ENCODE assay signal across 1 cellular context in the genomic region with DNA sequence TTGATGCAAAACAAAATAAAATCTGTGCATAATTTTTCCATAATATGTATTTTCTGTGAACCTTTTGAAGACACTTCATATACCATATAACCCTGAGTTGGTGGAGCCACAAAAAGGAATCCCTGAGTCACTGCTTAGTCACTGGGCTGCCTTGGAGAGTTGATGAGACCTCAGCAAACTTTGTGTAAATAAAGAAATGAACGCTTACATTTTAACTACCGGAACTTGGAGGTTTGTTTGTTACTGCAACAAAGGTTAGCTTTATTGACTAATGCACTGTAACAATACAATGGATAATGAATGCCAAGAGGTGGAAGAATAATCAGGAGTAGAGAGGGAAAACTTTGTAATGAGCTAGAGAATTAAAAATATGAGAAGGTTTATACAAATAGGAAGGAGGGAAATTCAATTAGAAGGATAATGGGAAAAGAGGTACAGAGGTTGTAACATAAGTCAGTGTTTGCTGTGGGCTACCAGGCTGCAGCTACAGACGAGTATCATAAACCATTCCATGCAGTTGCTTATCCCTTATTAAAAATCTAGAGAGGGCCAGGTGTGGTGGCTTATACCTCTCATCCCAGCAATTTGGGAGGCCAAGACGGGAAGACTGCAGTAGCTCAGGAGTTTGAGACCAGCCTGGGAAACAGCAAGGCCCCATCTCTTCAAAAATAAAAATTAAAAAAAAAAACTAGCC.
TF ChIP-seq lines count a peak whose summit lies in the region.

No MANE protein-coding gene starts in this region.

TF ChIP-seq in HepG2, 621 proteins besides CTCF, POLR2A, EP300 and RAD21 (continued from another document and continues in another):
- TF ChIP-seq, protein P1, sequence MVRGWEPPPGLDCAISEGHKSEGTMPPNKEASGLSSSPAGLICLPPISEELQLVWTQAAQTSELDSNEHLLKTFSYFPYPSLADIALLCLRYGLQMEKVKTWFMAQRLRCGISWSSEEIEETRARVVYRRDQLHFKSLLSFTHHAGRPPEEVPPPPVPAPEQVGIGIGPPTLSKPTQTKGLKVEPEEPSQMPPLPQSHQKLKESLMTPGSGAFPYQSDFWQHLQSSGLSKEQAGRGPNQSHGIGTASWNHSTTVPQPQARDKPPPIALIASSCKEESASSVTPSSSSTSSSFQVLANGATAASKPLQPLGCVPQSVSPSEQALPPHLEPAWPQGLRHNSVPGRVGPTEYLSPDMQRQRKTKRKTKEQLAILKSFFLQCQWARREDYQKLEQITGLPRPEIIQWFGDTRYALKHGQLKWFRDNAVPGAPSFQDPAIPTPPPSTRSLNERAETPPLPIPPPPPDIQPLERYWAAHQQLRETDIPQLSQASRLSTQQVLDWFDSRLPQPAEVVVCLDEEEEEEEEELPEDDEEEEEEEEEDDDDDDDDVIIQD (CRISPR knock-in tag; IDR thresholded peaks at IDR 0.05; ENCODE audit: low read depth): no peak
- TF ChIP-seq ZNF484 (CRISPR knock-in tag; IDR thresholded peaks at IDR 0.05; ENCODE audit: borderline replicate concordance, low read depth) (no peak), GATAD2A (CRISPR knock-in tag; IDR thresholded peaks at IDR 0.05) (0 out of 2 replicates have a peak, but pooled peaks have one; percentile 10), ZSCAN21 (CRISPR knock-in tag; IDR thresholded peaks at IDR 0.05; ENCODE audit: borderline replicate concordance) (no peak), ZFP36L1 (CRISPR knock-in tag; IDR thresholded peaks at IDR 0.05) (no peak), ETV5 (CRISPR knock-in tag; IDR thresholded peaks at IDR 0.05; ENCODE audit: borderline replicate concordance) (peak; percentile 19; the same call in 1 of the 2 replicates), ZNF136 (CRISPR knock-in tag; IDR thresholded peaks at IDR 0.05; ENCODE audit: low read depth) (no peak), RBAK (CRISPR knock-in tag; IDR thresholded peaks at IDR 0.05) (peak; percentile 49; the same call in 1 of the 2 replicates), PITX1 (CRISPR knock-in tag; IDR thresholded peaks at IDR 0.05) (no peak), ZNF720 (CRISPR knock-in tag; IDR thresholded peaks at IDR 0.05) (no peak), MAFF (IDR thresholded peaks at IDR 0.05; ENCODE audit: low read depth, low read length) (peak; percentile 53; the same call in 1 of the 2 replicates), PCBP2 (optimal IDR thresholded peaks at IDR 0.05; ENCODE audit: low read depth, low read length, poor library complexity, severe bottlenecking) (no peak), ESRRA (CRISPR knock-in tag; IDR thresholded peaks at IDR 0.05; ENCODE audit: low read depth) (no peak), ZFP1 (CRISPR knock-in tag; IDR thresholded peaks at IDR 0.05) (no peak), ZNF260 (CRISPR knock-in tag; IDR thresholded peaks at IDR 0.05; ENCODE audit: borderline replicate concordance, low read depth) (no peak), ZMYM4 (CRISPR knock-in tag; IDR thresholded peaks at IDR 0.05) (no peak), ZNF180 (CRISPR knock-in tag; IDR thresholded peaks at IDR 0.05; ENCODE audit: borderline replicate concordance, low read depth) (no peak), ZNF431 (CRISPR knock-in tag; IDR thresholded peaks at IDR 0.05; ENCODE audit: borderline replicate concordance, low read depth) (peak; percentile 75), NR2C2 (CRISPR knock-in tag; IDR thresholded peaks at IDR 0.05; ENCODE audit: borderline replicate concordance) (no peak), TBX3 (IDR thresholded peaks at IDR 0.05; ENCODE audit: borderline replicate concordance) (no peak), ZNF432 (CRISPR knock-in tag; IDR thresholded peaks at IDR 0.05; ENCODE audit: borderline replicate concordance) (no peak), FOXP1 (IDR thresholded peaks at IDR 0.05) (no peak), FOXP1 (CRISPR knock-in tag; IDR thresholded peaks at IDR 0.05) (peak; percentile 47), RFX1 (IDR thresholded peaks at IDR 0.05) (no peak), RARA (CRISPR knock-in tag; IDR thresholded peaks at IDR 0.05) (no peak), ZNF3 (CRISPR knock-in tag; IDR thresholded peaks at IDR 0.05) (no peak), ZNF850 (CRISPR knock-in tag; conservative IDR thresholded peaks at IDR 0.05) (no peak)
- TF ChIP-seq, protein P2, sequence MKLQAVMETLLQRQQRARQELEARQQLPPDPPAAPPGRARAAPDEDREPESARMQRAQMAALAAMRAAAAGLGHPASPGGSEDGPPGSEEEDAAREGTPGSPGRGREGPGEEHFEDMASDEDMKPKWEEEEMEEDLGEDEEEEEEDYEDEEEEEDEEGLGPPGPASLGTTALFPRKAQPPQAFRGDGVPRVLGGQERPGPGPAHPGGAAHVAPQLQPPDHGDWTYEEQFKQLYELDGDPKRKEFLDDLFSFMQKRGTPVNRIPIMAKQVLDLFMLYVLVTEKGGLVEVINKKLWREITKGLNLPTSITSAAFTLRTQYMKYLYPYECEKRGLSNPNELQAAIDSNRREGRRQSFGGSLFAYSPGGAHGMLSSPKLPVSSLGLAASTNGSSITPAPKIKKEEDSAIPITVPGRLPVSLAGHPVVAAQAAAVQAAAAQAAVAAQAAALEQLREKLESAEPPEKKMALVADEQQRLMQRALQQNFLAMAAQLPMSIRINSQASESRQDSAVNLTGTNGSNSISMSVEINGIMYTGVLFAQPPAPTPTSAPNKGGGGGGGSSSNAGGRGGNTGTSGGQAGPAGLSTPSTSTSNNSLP (IDR thresholded peaks at IDR 0.05; ENCODE audit: low read depth, low read length): no peak
- TF ChIP-seq, protein P3, sequence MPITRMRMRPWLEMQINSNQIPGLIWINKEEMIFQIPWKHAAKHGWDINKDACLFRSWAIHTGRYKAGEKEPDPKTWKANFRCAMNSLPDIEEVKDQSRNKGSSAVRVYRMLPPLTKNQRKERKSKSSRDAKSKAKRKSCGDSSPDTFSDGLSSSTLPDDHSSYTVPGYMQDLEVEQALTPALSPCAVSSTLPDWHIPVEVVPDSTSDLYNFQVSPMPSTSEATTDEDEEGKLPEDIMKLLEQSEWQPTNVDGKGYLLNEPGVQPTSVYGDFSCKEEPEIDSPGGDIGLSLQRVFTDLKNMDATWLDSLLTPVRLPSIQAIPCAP (CRISPR knock-in tag; IDR thresholded peaks at IDR 0.05; ENCODE audit: low read depth): no peak
- TF ChIP-seq, protein P4, sequence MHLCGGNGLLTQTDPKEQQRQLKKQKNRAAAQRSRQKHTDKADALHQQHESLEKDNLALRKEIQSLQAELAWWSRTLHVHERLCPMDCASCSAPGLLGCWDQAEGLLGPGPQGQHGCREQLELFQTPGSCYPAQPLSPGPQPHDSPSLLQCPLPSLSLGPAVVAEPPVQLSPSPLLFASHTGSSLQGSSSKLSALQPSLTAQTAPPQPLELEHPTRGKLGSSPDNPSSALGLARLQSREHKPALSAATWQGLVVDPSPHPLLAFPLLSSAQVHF (CRISPR knock-in tag; IDR thresholded peaks at IDR 0.05): no peak
- TF ChIP-seq, protein P5, sequence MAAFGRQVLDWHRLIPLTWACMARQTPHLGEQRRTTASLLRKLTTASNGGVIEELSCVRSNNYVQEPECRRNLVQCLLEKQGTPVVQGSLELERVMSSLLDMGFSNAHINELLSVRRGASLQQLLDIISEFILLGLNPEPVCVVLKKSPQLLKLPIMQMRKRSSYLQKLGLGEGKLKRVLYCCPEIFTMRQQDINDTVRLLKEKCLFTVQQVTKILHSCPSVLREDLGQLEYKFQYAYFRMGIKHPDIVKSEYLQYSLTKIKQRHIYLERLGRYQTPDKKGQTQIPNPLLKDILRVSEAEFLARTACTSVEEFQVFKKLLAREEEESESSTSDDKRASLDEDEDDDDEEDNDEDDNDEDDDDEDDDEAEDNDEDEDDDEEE (CRISPR knock-in tag; IDR thresholded peaks at IDR 0.05): no peak
- TF ChIP-seq, protein P6, sequence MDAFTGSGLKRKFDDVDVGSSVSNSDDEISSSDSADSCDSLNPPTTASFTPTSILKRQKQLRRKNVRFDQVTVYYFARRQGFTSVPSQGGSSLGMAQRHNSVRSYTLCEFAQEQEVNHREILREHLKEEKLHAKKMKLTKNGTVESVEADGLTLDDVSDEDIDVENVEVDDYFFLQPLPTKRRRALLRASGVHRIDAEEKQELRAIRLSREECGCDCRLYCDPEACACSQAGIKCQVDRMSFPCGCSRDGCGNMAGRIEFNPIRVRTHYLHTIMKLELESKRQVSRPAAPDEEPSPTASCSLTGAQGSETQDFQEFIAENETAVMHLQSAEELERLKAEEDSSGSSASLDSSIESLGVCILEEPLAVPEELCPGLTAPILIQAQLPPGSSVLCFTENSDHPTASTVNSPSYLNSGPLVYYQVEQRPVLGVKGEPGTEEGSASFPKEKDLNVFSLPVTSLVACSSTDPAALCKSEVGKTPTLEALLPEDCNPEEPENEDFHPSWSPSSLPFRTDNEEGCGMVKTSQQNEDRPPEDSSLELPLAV (CRISPR knock-in tag; conservative IDR thresholded peaks at IDR 0.05; ENCODE audit: low read depth): no peak
- TF ChIP-seq, protein P7, sequence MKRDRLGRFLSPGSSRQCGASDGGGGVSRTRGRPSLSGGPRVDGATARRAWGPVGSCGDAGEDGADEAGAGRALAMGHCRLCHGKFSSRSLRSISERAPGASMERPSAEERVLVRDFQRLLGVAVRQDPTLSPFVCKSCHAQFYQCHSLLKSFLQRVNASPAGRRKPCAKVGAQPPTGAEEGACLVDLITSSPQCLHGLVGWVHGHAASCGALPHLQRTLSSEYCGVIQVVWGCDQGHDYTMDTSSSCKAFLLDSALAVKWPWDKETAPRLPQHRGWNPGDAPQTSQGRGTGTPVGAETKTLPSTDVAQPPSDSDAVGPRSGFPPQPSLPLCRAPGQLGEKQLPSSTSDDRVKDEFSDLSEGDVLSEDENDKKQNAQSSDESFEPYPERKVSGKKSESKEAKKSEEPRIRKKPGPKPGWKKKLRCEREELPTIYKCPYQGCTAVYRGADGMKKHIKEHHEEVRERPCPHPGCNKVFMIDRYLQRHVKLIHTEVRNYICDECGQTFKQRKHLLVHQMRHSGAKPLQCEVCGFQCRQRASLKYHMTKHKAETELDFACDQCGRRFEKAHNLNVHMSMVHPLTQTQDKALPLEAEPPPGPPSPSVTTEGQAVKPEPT (CRISPR knock-in tag; IDR thresholded peaks at IDR 0.05; ENCODE audit: low read depth): no peak
- TF ChIP-seq, protein P8, sequence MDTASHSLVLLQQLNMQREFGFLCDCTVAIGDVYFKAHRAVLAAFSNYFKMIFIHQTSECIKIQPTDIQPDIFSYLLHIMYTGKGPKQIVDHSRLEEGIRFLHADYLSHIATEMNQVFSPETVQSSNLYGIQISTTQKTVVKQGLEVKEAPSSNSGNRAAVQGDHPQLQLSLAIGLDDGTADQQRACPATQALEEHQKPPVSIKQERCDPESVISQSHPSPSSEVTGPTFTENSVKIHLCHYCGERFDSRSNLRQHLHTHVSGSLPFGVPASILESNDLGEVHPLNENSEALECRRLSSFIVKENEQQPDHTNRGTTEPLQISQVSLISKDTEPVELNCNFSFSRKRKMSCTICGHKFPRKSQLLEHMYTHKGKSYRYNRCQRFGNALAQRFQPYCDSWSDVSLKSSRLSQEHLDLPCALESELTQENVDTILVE (CRISPR knock-in tag; IDR thresholded peaks at IDR 0.05): no peak
- TF ChIP-seq, protein P9, sequence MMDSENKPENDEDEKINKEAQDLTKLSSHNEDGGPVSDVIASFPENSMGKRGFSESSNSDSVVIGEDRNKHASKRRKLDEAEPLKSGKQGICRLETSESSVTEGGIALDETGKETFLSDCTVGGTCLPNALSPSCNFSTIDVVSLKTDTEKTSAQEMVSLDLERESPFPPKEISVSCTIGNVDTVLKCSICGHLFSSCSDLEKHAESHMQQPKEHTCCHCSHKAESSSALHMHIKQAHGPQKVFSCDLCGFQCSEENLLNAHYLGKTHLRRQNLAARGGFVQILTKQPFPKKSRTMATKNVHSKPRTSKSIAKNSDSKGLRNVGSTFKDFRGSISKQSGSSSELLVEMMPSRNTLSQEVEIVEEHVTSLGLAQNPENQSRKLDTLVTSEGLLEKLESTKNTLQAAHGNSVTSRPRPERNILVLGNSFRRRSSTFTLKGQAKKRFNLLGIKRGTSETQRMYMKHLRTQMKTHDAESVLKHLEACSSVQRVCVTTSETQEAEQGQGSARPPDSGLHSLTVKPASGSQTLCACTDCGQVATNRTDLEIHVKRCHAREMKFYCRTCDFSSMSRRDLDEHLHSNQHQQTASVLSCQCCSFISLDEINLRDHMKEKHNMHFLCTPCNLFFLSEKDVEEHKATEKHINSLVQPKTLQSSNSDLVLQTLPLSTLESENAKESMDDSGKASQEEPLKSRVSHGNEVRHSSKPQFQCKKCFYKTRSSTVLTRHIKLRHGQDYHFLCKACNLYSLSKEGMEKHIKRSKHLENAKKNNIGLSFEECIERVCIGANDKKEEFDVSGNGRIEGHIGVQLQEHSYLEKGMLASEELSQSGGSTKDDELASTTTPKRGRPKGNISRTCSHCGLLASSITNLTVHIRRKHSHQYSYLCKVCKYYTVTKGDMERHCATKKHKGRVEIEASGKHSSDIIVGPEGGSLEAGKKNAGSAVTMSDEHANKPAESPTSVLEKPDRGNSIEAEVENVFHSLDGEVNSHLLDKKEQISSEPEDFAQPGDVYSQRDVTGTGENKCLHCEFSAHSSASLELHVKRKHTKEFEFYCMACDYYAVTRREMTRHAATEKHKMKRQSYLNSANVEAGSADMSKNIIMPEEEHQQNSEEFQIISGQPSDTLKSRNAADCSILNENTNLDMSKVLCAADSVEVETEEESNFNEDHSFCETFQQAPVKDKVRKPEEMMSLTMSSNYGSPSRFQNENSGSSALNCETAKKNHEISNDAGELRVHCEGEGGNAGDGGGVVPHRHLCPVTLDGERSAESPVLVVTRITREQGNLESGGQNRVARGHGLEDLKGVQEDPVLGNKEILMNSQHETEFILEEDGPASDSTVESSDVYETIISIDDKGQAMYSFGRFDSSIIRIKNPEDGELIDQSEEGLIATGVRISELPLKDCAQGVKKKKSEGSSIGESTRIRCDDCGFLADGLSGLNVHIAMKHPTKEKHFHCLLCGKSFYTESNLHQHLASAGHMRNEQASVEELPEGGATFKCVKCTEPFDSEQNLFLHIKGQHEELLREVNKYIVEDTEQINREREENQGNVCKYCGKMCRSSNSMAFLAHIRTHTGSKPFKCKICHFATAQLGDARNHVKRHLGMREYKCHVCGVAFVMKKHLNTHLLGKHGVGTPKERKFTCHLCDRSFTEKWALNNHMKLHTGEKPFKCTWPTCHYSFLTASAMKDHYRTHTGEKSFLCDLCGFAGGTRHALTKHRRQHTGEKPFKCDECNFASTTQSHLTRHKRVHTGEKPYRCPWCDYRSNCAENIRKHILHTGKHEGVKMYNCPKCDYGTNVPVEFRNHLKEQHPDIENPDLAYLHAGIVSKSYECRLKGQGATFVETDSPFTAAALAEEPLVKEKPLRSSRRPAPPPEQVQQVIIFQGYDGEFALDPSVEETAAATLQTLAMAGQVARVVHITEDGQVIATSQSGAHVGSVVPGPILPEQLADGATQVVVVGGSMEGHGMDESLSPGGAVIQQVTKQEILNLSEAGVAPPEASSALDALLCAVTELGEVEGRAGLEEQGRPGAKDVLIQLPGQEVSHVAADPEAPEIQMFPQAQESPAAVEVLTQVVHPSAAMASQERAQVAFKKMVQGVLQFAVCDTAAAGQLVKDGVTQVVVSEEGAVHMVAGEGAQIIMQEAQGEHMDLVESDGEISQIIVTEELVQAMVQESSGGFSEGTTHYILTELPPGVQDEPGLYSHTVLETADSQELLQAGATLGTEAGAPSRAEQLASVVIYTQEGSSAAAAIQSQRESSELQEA (CRISPR knock-in tag; IDR thresholded peaks at IDR 0.05; ENCODE audit: not compliant biosample characterization): no peak
